Comparison of ENCODE assay signal across 1 cellular context in the genomic region with DNA sequence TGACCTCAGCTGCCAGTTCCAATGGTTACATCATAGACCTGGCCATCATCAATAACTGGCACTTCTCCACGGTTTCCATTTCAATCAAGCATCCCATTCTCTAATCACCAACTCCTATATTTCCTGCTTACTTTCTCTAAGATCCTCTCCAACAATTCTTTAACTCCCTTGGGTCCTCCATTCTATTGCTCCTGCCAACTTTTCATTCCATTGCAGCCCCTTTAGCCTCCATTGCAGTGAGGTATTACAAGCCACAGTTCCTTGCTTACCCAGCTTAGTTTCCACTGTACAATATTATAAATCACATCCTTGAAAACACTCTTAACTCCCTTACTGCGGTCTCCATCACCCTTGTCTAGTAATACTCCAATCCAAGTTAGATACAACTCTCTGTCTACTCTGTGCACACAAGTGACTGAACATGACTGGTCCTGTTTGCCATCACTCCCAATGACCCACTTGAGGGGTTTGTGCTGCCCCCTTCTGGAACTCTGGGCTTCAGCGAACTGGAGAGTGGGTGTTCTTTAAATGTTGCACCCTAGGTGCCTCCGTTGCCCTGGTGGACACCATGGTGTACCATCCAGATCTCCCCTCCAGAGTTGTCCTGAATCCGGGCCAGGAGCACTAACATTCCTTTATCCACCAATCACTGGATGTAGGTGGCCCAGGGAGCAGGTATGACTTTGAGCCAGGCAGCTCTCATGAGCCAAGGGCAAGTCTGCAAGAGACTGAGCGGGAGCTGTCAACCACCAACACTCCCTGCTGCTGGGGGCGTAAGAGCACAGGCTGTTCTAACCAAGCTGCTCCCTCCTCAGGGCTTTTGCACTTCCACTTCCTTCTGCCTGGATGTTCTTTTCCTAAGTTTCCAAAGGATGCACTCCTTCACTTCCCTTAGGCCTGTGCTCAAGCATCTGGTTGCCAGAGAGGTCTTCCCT.
TF ChIP-seq lines count a peak whose summit lies in the region.

No MANE protein-coding gene starts in this region.

TF ChIP-seq in K562, 482 proteins besides CTCF, POLR2A, EP300 and RAD21 (continued from another document):
- TF ChIP-seq, protein P1, sequence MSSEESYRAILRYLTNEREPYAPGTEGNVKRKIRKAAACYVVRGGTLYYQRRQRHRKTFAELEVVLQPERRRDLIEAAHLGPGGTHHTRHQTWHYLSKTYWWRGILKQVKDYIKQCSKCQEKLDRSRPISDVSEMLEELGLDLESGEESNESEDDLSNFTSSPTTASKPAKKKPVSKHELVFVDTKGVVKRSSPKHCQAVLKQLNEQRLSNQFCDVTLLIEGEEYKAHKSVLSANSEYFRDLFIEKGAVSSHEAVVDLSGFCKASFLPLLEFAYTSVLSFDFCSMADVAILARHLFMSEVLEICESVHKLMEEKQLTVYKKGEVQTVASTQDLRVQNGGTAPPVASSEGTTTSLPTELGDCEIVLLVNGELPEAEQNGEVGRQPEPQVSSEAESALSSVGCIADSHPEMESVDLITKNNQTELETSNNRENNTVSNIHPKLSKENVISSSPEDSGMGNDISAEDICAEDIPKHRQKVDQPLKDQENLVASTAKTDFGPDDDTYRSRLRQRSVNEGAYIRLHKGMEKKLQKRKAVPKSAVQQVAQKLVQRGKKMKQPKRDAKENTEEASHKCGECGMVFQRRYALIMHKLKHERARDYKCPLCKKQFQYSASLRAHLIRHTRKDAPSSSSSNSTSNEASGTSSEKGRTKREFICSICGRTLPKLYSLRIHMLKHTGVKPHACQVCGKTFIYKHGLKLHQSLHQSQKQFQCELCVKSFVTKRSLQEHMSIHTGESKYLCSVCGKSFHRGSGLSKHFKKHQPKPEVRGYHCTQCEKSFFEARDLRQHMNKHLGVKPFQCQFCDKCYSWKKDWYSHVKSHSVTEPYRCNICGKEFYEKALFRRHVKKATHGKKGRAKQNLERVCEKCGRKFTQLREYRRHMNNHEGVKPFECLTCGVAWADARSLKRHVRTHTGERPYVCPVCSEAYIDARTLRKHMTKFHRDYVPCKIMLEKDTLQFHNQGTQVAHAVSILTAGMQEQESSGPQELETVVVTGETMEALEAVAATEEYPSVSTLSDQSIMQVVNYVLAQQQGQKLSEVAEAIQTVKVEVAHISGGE (CRISPR knock-in tag; IDR thresholded peaks at IDR 0.05), result peak in 1 of 3 experiments; percentile 70; a peak in 2 of 6 replicates
- TF ChIP-seq ZNF41 (CRISPR knock-in tag; conservative IDR thresholded peaks at IDR 0.05) (no peak), CTBP1 (IDR thresholded peaks at IDR 0.05; ENCODE audit: borderline replicate concordance) (peak; percentile 49; the same call in 1 of the 2 replicates), TCF7 (IDR thresholded peaks at IDR 0.05; ENCODE audit: borderline replicate concordance) (no peak), MECOM (CRISPR knock-in tag; IDR thresholded peaks at IDR 0.05) (no peak), ZNF239 (CRISPR knock-in tag; IDR thresholded peaks at IDR 0.05) (no peak), ZNF699 (CRISPR knock-in tag; IDR thresholded peaks at IDR 0.05; ENCODE audit: insufficient replicate concordance) (no peak), ZNF282 (CRISPR knock-in tag; IDR thresholded peaks at IDR 0.05) (no peak), ADNP (tag; IDR thresholded peaks at IDR 0.05) (no peak), ZNF263 (CRISPR knock-in tag; IDR thresholded peaks at IDR 0.05; ENCODE audit: borderline replicate concordance) (no peak), FOSL1 (tag; conservative IDR thresholded peaks at IDR 0.05) (no peak), XRCC5 (IDR thresholded peaks at IDR 0.05; ENCODE audit: low read depth, low read length) (0 out of 2 replicates have a peak, but pooled peaks have one; percentile 58), MYC (IDR thresholded peaks at IDR 0.05; ENCODE audit: low read depth, low read length) (peak; percentile 45; the same call in 1 of the 2 replicates), MYC (CRISPR knock-in tag; IDR thresholded peaks at IDR 0.05; ENCODE audit: borderline replicate concordance, low read depth) (no peak), ZKSCAN1 (IDR thresholded peaks at IDR 0.05; ENCODE audit: low read depth, low read length) (no peak), RBM34 (IDR thresholded peaks at IDR 0.05; ENCODE audit: borderline replicate concordance, insufficient read depth, low read length) (no peak), CBX3 (IDR thresholded peaks at IDR 0.05; ENCODE audit: borderline replicate concordance in 1 of 2, low read length in 2 of 2) (peak in 1 of 2 experiments; percentile 42; a peak in 1 of 3 replicates), CSDE1 (IDR thresholded peaks at IDR 0.05) (no peak), CC2D1A (IDR thresholded peaks at IDR 0.05) (0 out of 2 replicates have a peak, but pooled peaks have one; percentile 21), ZC3H4 (CRISPR knock-in tag; IDR thresholded peaks at IDR 0.05; ENCODE audit: borderline replicate concordance) (no peak), ZC3H8 (IDR thresholded peaks at IDR 0.05) (no peak)
- TF ChIP-seq, protein P2, sequence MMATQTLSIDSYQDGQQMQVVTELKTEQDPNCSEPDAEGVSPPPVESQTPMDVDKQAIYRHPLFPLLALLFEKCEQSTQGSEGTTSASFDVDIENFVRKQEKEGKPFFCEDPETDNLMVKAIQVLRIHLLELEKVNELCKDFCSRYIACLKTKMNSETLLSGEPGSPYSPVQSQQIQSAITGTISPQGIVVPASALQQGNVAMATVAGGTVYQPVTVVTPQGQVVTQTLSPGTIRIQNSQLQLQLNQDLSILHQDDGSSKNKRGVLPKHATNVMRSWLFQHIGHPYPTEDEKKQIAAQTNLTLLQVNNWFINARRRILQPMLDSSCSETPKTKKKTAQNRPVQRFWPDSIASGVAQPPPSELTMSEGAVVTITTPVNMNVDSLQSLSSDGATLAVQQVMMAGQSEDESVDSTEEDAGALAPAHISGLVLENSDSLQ (IDR thresholded peaks at IDR 0.05), result peak; percentile 65; the same call in 1 of the 2 replicates
- TF ChIP-seq, protein P3, sequence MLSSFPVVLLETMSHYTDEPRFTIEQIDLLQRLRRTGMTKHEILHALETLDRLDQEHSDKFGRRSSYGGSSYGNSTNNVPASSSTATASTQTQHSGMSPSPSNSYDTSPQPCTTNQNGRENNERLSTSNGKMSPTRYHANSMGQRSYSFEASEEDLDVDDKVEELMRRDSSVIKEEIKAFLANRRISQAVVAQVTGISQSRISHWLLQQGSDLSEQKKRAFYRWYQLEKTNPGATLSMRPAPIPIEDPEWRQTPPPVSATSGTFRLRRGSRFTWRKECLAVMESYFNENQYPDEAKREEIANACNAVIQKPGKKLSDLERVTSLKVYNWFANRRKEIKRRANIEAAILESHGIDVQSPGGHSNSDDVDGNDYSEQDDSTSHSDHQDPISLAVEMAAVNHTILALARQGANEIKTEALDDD (IDR thresholded peaks at IDR 0.05), result 0 out of 2 replicates have a peak, but pooled peaks have one; percentile 32
- TF ChIP-seq, protein P4, sequence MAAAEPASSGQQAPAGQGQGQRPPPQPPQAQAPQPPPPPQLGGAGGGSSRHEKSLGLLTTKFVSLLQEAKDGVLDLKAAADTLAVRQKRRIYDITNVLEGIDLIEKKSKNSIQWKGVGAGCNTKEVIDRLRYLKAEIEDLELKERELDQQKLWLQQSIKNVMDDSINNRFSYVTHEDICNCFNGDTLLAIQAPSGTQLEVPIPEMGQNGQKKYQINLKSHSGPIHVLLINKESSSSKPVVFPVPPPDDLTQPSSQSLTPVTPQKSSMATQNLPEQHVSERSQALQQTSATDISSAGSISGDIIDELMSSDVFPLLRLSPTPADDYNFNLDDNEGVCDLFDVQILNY (CRISPR knock-in tag; IDR thresholded peaks at IDR 0.05), result no peak
- TF ChIP-seq, protein P5, sequence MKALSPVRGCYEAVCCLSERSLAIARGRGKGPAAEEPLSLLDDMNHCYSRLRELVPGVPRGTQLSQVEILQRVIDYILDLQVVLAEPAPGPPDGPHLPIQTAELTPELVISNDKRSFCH (CRISPR knock-in tag; IDR thresholded peaks at IDR 0.05), result no peak
- TF ChIP-seq, protein P5 (tag; IDR thresholded peaks at IDR 0.05), result 0 out of 2 replicates have a peak, but pooled peaks have one; percentile 17
- TF ChIP-seq, protein P6, sequence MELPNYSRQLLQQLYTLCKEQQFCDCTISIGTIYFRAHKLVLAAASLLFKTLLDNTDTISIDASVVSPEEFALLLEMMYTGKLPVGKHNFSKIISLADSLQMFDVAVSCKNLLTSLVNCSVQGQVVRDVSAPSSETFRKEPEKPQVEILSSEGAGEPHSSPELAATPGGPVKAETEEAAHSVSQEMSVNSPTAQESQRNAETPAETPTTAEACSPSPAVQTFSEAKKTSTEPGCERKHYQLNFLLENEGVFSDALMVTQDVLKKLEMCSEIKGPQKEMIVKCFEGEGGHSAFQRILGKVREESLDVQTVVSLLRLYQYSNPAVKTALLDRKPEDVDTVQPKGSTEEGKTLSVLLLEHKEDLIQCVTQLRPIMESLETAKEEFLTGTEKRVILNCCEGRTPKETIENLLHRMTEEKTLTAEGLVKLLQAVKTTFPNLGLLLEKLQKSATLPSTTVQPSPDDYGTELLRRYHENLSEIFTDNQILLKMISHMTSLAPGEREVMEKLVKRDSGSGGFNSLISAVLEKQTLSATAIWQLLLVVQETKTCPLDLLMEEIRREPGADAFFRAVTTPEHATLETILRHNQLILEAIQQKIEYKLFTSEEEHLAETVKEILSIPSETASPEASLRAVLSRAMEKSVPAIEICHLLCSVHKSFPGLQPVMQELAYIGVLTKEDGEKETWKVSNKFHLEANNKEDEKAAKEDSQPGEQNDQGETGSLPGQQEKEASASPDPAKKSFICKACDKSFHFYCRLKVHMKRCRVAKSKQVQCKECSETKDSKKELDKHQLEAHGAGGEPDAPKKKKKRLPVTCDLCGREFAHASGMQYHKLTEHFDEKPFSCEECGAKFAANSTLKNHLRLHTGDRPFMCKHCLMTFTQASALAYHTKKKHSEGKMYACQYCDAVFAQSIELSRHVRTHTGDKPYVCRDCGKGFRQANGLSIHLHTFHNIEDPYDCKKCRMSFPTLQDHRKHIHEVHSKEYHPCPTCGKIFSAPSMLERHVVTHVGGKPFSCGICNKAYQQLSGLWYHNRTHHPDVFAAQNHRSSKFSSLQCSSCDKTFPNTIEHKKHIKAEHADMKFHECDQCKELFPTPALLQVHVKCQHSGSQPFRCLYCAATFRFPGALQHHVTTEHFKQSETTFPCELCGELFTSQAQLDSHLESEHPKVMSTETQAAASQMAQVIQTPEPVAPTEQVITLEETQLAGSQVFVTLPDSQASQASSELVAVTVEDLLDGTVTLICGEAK (IDR thresholded peaks at IDR 0.05), result no peak
- TF ChIP-seq, protein P6 (CRISPR knock-in tag; IDR thresholded peaks at IDR 0.05), result no peak
- TF ChIP-seq, protein P7, sequence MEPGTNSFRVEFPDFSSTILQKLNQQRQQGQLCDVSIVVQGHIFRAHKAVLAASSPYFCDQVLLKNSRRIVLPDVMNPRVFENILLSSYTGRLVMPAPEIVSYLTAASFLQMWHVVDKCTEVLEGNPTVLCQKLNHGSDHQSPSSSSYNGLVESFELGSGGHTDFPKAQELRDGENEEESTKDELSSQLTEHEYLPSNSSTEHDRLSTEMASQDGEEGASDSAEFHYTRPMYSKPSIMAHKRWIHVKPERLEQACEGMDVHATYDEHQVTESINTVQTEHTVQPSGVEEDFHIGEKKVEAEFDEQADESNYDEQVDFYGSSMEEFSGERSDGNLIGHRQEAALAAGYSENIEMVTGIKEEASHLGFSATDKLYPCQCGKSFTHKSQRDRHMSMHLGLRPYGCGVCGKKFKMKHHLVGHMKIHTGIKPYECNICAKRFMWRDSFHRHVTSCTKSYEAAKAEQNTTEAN (CRISPR knock-in tag; IDR thresholded peaks at IDR 0.05), result no peak
